1 cellular context compared by ENCODE assay signal in genomic region chr5:1330847-1331831, GRCh38.
TF ChIP-seq lines count a peak whose summit lies in the region.

No MANE protein-coding gene starts in this region.

TF ChIP-seq in HepG2, 621 proteins besides CTCF, POLR2A, EP300 and RAD21:
- TF ChIP-seq KLF6 (CRISPR knock-in tag; IDR thresholded peaks at IDR 0.05) (no peak), ZNF136 (CRISPR knock-in tag; IDR thresholded peaks at IDR 0.05; ENCODE audit: low read depth) (no peak), ZNF18 (CRISPR knock-in tag; IDR thresholded peaks at IDR 0.05; ENCODE audit: insufficient replicate concordance) (no peak), SOX13 (IDR thresholded peaks at IDR 0.05) (no peak), SOX13 (CRISPR knock-in tag; conservative IDR thresholded peaks at IDR 0.05 in 1 of 2, IDR thresholded peaks at IDR 0.05 in 1 of 2) (no peak), ZNF720 (CRISPR knock-in tag; IDR thresholded peaks at IDR 0.05) (no peak), ZFYVE20 (CRISPR knock-in tag; IDR thresholded peaks at IDR 0.05; ENCODE audit: borderline replicate concordance, low read depth) (no peak), ZNF878 (CRISPR knock-in tag; IDR thresholded peaks at IDR 0.05) (no peak), BRD4 (CRISPR knock-in tag; IDR thresholded peaks at IDR 0.05) (no peak), GLI4 (CRISPR knock-in tag; IDR thresholded peaks at IDR 0.05; ENCODE audit: borderline replicate concordance) (no peak), ZZZ3 (CRISPR knock-in tag; IDR thresholded peaks at IDR 0.05; ENCODE audit: borderline replicate concordance) (no peak)
